13 cellular contexts compared by ENCODE assay signal in genomic region chr3:135199137-135199536, GRCh38.
"Had no signal": no experiment of that assay in that cellular context is flagged by ENCODE, and none has a peak within 500 bp of the region (broad histone marks: within the 10 kb centered on the region; RNA-seq: fewer than 3 reads in every experiment).

No MANE protein-coding gene starts in this region.

- DNase-seq: activated CD4-positive, alpha-beta memory T cell treated with anti-CD3 and anti-CD28 coated beads, Interleukin-2, amount 10 ng/mL, durations not matched to agents 7 days and 5 days; activated CD4-positive, alpha-beta T cell treated with anti-CD3 and anti-CD28 coated beads for 4 hours; activated naive CD4-positive, alpha-beta T cell treated with anti-CD3 and anti-CD28 coated beads, Interleukin-2, amount 10 ng/mL, durations not matched to agents 7 days and 5 days; activated T-cell treated with anti-CD3 and anti-CD28 coated beads, Interleukin-2, amount 50 U/mL, for 24 hours; dermis blood vessel endothelial cell; effector memory CD8-positive, alpha-beta T cell; foreskin keratinocyte; left ventricle myocardium inferior; natural killer cell; retina; stimulated activated CD4-positive, alpha-beta T cell treated with anti-CD3 and anti-CD28 coated beads, Interleukin-12 subunit alpha, Interleukin-12 subunit beta, amount 100 ng/mL, for 4 hours; stimulated activated CD4-positive, alpha-beta T cell treated with anti-CD3 and anti-CD28 coated beads, Interleukin-2, amount 100 ng/mL, for 24 hours had no signal

- H3K9me3 Mint-ChIP-seq: activated CD4-positive, alpha-beta memory T cell treated with anti-CD3 and anti-CD28 coated beads, Interleukin-2, amount 10 ng/mL, durations not matched to agents 7 days and 5 days had no signal

- H3K4me3 Mint-ChIP-seq: activated CD4-positive, alpha-beta memory T cell treated with anti-CD3 and anti-CD28 coated beads, Interleukin-2, amount 10 ng/mL, durations not matched to agents 7 days and 5 days; activated naive CD4-positive, alpha-beta T cell treated with anti-CD3 and anti-CD28 coated beads, Interleukin-2, amount 10 ng/mL, durations not matched to agents 7 days and 5 days; activated T-cell treated with anti-CD3 and anti-CD28 coated beads, Interleukin-2, amount 50 U/mL, for 24 hours; effector memory CD8-positive, alpha-beta T cell; natural killer cell; stimulated activated effector memory CD8-positive, alpha-beta T cell treated with anti-CD3 and anti-CD28 coated beads, Interleukin-12 subunit alpha, Interleukin-12 subunit beta, amount 100 ng/mL, for 72 hours had no signal

- H3K27me3 Mint-ChIP-seq: activated CD4-positive, alpha-beta memory T cell treated with anti-CD3 and anti-CD28 coated beads, Interleukin-2, amount 10 ng/mL, durations not matched to agents 7 days and 5 days; activated naive CD4-positive, alpha-beta T cell treated with anti-CD3 and anti-CD28 coated beads, Interleukin-2, amount 10 ng/mL, durations not matched to agents 7 days and 5 days; activated T-cell treated with anti-CD3 and anti-CD28 coated beads, Interleukin-2, amount 50 U/mL, for 24 hours; effector memory CD8-positive, alpha-beta T cell had no signal

- H3K27ac Mint-ChIP-seq: activated CD4-positive, alpha-beta memory T cell treated with anti-CD3 and anti-CD28 coated beads, Interleukin-2, amount 10 ng/mL, durations not matched to agents 7 days and 5 days; activated naive CD4-positive, alpha-beta T cell treated with anti-CD3 and anti-CD28 coated beads, Interleukin-2, amount 10 ng/mL, durations not matched to agents 7 days and 5 days; activated T-cell treated with anti-CD3 and anti-CD28 coated beads, Interleukin-2, amount 50 U/mL, for 24 hours; effector memory CD8-positive, alpha-beta T cell; natural killer cell; stimulated activated effector memory CD8-positive, alpha-beta T cell treated with anti-CD3 and anti-CD28 coated beads, Interleukin-12 subunit alpha, Interleukin-12 subunit beta, amount 100 ng/mL, for 72 hours had no signal

- H3K4me1 Mint-ChIP-seq: activated CD4-positive, alpha-beta memory T cell treated with anti-CD3 and anti-CD28 coated beads, Interleukin-2, amount 10 ng/mL, durations not matched to agents 7 days and 5 days; activated naive CD4-positive, alpha-beta T cell treated with anti-CD3 and anti-CD28 coated beads, Interleukin-2, amount 10 ng/mL, durations not matched to agents 7 days and 5 days; natural killer cell; stimulated activated effector memory CD8-positive, alpha-beta T cell treated with anti-CD3 and anti-CD28 coated beads, Interleukin-12 subunit alpha, Interleukin-12 subunit beta, amount 100 ng/mL, for 72 hours had no signal

- H3K36me3 Mint-ChIP-seq: activated naive CD4-positive, alpha-beta T cell treated with anti-CD3 and anti-CD28 coated beads, Interleukin-2, amount 10 ng/mL, durations not matched to agents 7 days and 5 days; natural killer cell; stimulated activated effector memory CD8-positive, alpha-beta T cell treated with anti-CD3 and anti-CD28 coated beads, Interleukin-12 subunit alpha, Interleukin-12 subunit beta, amount 100 ng/mL, for 72 hours had no signal

- ATAC-seq: effector memory CD8-positive, alpha-beta T cell; foreskin keratinocyte; natural killer cell; stimulated activated effector memory CD8-positive, alpha-beta T cell treated with anti-CD3 and anti-CD28 coated beads, Interleukin-12 subunit alpha, Interleukin-12 subunit beta, amount 100 ng/mL, for 72 hours had no signal
